ENCODE assay signal across 9 cellular contexts in the genomic region with DNA sequence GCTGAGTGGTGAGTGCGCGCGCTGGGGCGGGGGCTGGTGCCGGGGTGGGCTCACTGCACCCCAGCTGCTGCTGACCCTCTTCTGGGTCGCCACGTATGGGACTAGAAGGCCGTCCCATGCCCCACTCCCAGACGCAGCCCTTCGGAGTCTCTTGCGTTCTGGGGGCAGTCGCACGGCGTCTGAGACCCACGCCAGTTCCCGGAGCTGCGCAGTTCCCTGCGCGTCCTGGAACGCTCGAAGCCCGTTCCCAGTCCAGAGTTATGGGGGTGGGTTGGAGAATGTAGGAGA. TPM values are rescaled to one million over a fixed set of nuclear protein-coding genes. Genes with fewer than 3 reads are reported as not detected.
DNase-seq lines count a peak whose midpoint lies in the region; ATAC-seq and TF ChIP-seq lines count a peak whose summit lies in the region.
"Had no signal": no experiment of that assay in that cellular context is flagged by ENCODE, and none has a peak within 500 bp of the region (broad histone marks: within the 10 kb centered on the region; RNA-seq: fewer than 3 reads in every experiment).

No MANE protein-coding gene starts in this region.

- ATAC-seq in GM19035 (IDR thresholded peaks at IDR 0.05; ENCODE audit: unreplicated experiment): no peak
- ATAC-seq in GM19467 (IDR thresholded peaks at IDR 0.05; ENCODE audit: unreplicated experiment): no peak

- H3K4me1 ChIP-seq in OCI-LY1 (ENCODE audit: insufficient read depth, low read length, severe bottlenecking) (no peaks in the 10 kb centered on the region), fibroblast of lung (ENCODE audit: control insufficient read depth, extremely low read depth, insufficient read depth, low read length) (peaks cover 7% of the 10 kb centered on the region)

- H2AFZ ChIP-seq in OCI-LY1 (ENCODE audit: low read length): no peak overlapping the region
- peak overlapping the region; percentile 30 for H2AFZ ChIP-seq in fibroblast of lung (ENCODE audit: low read length)

- H3K4me1 Mint-ChIP-seq in nephron progenitor cell: peaks cover 26% of the 10 kb centered on the region

- peaks cover 4% of the 10 kb centered on the region for H3K9me3 Mint-ChIP-seq in nephron progenitor cell

- H4K20me1 ChIP-seq in OCI-LY1 (ENCODE audit: insufficient read depth, low read length): no peaks in the 10 kb centered on the region
- H4K20me1 ChIP-seq in fibroblast of lung (ENCODE audit: control insufficient read depth, extremely low read depth, insufficient read depth, low read length): no peaks in the 10 kb centered on the region

- H3K27me3 ChIP-seq in OCI-LY1 (ENCODE audit: insufficient read depth, low read length) (peaks cover 24% of the 10 kb centered on the region), fibroblast of lung (ENCODE audit: control insufficient read depth, insufficient read depth, low read length) (no peaks in the 10 kb centered on the region)

- peak; percentile 49 for DNase-seq in AG20443 (ENCODE audit: low spot score)
- no peak for DNase-seq in fibroblast of lung (ENCODE audit: low read depth in 2 of 2)
- no peak for DNase-seq in nephron progenitor cell
- no peak for DNase-seq in UCSD-AML1 (lab: John Stamatoyannopoulos, UW; ENCODE audit: unreplicated experiment)
- DNase-seq in activated CD4-positive, alpha-beta T cell treated with anti-CD3 and anti-CD28 coated beads for 1 hour: no peak

- H3K27ac ChIP-seq in OCI-LY1 (ENCODE audit: low read depth, low read length, poor library complexity, severe bottlenecking) (no peak overlapping the region), fibroblast of lung (ENCODE audit: insufficient read depth, low read length) (peak overlapping the region; percentile 83)

- H3K4me3 ChIP-seq in OCI-LY1 (ENCODE audit: low read depth, low read length, poor library complexity, severe bottlenecking): peak overlapping the region; percentile 13
- peak overlapping the region; percentile 59 to 82 (median 65) for H3K4me3 ChIP-seq in fibroblast of lung (replicated peaks in 1 of 4; ENCODE audit: control extremely low read depth in 1 of 4, insufficient read depth in 1 of 4, low read depth in 3 of 4, low read length in 4 of 4)

- H3F3A ChIP-seq in OCI-LY1 (ENCODE audit: insufficient read depth, low read length): no peaks in the 10 kb centered on the region

- H3K36me3 Mint-ChIP-seq in nephron progenitor cell (ENCODE audit: low read depth): no peaks in the 10 kb centered on the region

- no peaks in the 10 kb centered on the region for H3K36me3 ChIP-seq in OCI-LY1 (ENCODE audit: insufficient read depth, low read length)
- peaks cover 1% of the 10 kb centered on the region for H3K36me3 ChIP-seq in fibroblast of lung (ENCODE audit: control insufficient read depth, insufficient read depth, low read length)

- H3K9me2 ChIP-seq in OCI-LY1 (ENCODE audit: low read depth, low read length): no peaks in the 10 kb centered on the region

- H3K27ac Mint-ChIP-seq in nephron progenitor cell: no peak overlapping the region

- peak overlapping the region; percentile 86 for H3K4me3 Mint-ChIP-seq in nephron progenitor cell

- H3K4me2 ChIP-seq in OCI-LY1 (ENCODE audit: low read length) (peak overlapping the region; percentile 7; the same call in 1 of the 2 replicates), fibroblast of lung (ENCODE audit: extremely low read depth, insufficient read depth, low read length) (peak overlapping the region; percentile 98)

- TF ChIP-seq CTCF in OCI-LY1 (IDR thresholded peaks at IDR 0.05; ENCODE audit: low read length) (no peak), fibroblast of lung (conservative IDR thresholded peaks at IDR 0.05 in 1 of 2, IDR thresholded peaks at IDR 0.05 in 1 of 2; ENCODE audit: low read depth in 1 of 2, low read length in 2 of 2) (no peak), nephron progenitor cell (IDR thresholded peaks at IDR 0.05) (no peak)

- H3K9ac ChIP-seq in OCI-LY1 (ENCODE audit: low read length) (no peak overlapping the region), fibroblast of lung (ENCODE audit: insufficient read depth, low read length) (peak overlapping the region; percentile 86)

- 0 out of 2 replicates have a peak, but pooled peaks cover 3% of the 10 kb centered on the region for H3K9me3 ChIP-seq in OCI-LY1 (ENCODE audit: low read length)
- no peaks in the 10 kb centered on the region for H3K9me3 ChIP-seq in fibroblast of lung (ENCODE audit: control insufficient read depth, insufficient read depth, low read depth, low read length)

- peaks cover 87% of the 10 kb centered on the region for H3K27me3 Mint-ChIP-seq in nephron progenitor cell (ENCODE audit: low read depth, poor library complexity)

- H3K79me2 ChIP-seq in OCI-LY1 (ENCODE audit: insufficient read depth, low read length): no peaks in the 10 kb centered on the region
- H3K79me2 ChIP-seq in fibroblast of lung (ENCODE audit: control insufficient read depth, insufficient read depth, low read length): peaks cover 2% of the 10 kb centered on the region

RNA-seq across cellular contexts. Expression of a gene that starts 0.3 kb away (rescaled TPM):
- total RNA-seq in fibroblast of lung: 55.7 and 117 TPM in 2 replicates
- 94.0 and 140 TPM in 2 replicates for polyA plus RNA-seq in fibroblast of lung
- polyA plus RNA-seq in fibroblast of lung (2012): 57.5 and 73.8 TPM in 2 replicates
- polyA minus RNA-seq in fibroblast of lung (ENCODE audit: low replicate concordance): 47.5 and 86.9 TPM in 2 replicates

RNA-seq across cellular contexts. Expression of a gene that starts 26.3 kb away (rescaled TPM):
- not detected in 2 replicates for total RNA-seq in fibroblast of lung
- polyA plus RNA-seq in fibroblast of lung: not detected in 2 replicates
- 0.09 and 0.20 TPM in 2 replicates for polyA plus RNA-seq in fibroblast of lung (2012)
- polyA minus RNA-seq in fibroblast of lung (ENCODE audit: low replicate concordance): not detected in 2 replicates
- total RNA-seq: cerebellum had no signal

RNA-seq across cellular contexts. Expression of a gene that starts 28.7 kb away (rescaled TPM):
- total RNA-seq in fibroblast of lung: under 0.01 and 0.33 TPM in 2 replicates
- 0.08 and 0.09 TPM in 2 replicates for polyA plus RNA-seq in fibroblast of lung
- not detected in 2 replicates for polyA plus RNA-seq in fibroblast of lung (2012)
- not detected in 2 replicates for polyA minus RNA-seq in fibroblast of lung (ENCODE audit: low replicate concordance)
- total RNA-seq: cerebellum had no signal
